Comparison of ENCODE assay signal across 2 cellular contexts in genomic region chr19:14778110-14778610, GRCh38. TPM values are rescaled to one million over a fixed set of nuclear protein-coding genes. Genes with fewer than 3 reads are reported as not detected.
"Had no signal": no experiment of that assay in that cellular context is flagged by ENCODE, and none has a peak within 500 bp of the region (broad histone marks: within the 10 kb centered on the region; RNA-seq: fewer than 3 reads in every experiment).

Gene ADGRE2 (minus strand): TSS chr19:14778560. CDS start chr19:14776756, 1,804 bp downstream.

RNA-seq across cellular contexts. Expression of gene ADGRE2, which starts in this region (rescaled TPM):
- total RNA-seq: naive thymus-derived CD8-positive, alpha-beta T cell; progenitor cell of endocrine pancreas had no signal
- polyA plus RNA-seq: naive thymus-derived CD8-positive, alpha-beta T cell had no signal
